In the genomic region with DNA sequence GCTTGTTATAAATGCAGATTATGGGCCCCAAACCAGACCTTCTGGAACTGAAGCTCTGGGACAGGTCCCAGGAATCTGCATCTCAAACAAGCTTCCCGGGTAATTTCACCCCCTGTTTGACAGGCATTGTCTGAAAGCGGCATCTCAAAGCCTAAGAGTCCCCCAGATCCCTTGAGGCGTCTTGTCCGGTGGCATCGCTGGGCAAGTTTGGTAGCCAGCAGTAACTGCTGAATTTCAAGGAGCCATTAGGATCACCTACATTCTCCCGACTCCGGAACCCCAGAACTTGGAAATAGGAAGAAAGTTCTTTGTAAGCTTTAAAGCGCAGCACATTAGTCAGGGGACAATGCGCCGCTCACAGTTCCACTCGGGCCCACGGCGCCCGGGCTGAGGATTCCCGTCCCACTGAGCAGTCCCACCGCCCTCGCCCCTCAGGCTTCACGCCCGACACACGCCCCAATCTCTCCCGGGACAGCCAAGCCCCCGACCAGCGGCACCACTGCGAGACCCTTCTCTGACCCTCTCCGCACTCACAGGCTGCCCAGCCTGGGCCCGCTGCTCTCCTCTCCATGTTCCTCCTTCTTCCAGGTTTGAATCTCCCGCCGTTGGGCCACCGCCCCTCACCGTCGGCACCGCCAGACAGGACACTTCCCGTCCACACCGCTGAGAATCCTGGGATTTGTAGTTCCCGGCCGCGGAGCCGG, we compare ENCODE assay signal across 8 cellular contexts. TPM values are rescaled to one million over a fixed set of nuclear protein-coding genes. Genes with fewer than 3 reads are reported as not detected.
DNase-seq lines count a peak whose midpoint lies in the region; ATAC-seq and TF ChIP-seq lines count a peak whose summit lies in the region.

A gene with protein sequence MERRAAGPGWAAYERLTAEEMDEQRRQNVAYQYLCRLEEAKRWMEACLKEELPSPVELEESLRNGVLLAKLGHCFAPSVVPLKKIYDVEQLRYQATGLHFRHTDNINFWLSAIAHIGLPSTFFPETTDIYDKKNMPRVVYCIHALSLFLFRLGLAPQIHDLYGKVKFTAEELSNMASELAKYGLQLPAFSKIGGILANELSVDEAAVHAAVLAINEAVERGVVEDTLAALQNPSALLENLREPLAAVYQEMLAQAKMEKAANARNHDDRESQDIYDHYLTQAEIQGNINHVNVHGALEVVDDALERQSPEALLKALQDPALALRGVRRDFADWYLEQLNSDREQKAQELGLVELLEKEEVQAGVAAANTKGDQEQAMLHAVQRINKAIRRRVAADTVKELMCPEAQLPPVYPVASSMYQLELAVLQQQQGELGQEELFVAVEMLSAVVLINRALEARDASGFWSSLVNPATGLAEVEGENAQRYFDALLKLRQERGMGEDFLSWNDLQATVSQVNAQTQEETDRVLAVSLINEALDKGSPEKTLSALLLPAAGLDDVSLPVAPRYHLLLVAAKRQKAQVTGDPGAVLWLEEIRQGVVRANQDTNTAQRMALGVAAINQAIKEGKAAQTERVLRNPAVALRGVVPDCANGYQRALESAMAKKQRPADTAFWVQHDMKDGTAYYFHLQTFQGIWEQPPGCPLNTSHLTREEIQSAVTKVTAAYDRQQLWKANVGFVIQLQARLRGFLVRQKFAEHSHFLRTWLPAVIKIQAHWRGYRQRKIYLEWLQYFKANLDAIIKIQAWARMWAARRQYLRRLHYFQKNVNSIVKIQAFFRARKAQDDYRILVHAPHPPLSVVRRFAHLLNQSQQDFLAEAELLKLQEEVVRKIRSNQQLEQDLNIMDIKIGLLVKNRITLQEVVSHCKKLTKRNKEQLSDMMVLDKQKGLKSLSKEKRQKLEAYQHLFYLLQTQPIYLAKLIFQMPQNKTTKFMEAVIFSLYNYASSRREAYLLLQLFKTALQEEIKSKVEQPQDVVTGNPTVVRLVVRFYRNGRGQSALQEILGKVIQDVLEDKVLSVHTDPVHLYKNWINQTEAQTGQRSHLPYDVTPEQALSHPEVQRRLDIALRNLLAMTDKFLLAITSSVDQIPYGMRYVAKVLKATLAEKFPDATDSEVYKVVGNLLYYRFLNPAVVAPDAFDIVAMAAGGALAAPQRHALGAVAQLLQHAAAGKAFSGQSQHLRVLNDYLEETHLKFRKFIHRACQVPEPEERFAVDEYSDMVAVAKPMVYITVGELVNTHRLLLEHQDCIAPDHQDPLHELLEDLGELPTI (N-terminal part only) (minus strand): TSS at position 607 of the 704 bp plus-strand sequence. CDS start 36 bp downstream, at position 571.

- peaks cover 20% of the 10 kb centered on the region; the same call in 1 of the 2 replicates for H3K79me2 ChIP-seq in MM.1S (ENCODE audit: low read length)
- peaks cover 26% of the 10 kb centered on the region for H3K79me2 ChIP-seq in neural progenitor cell (ENCODE audit: low read depth)

- peak within 1 kb of the TSS in 5 of 8 donors; percentile 26 to 59 (median 37) for H3K27ac Mint-ChIP-seq in CD8-positive, alpha-beta memory T cell
- peak within 1 kb of the TSS; percentile 58 for H3K27ac Mint-ChIP-seq in neural progenitor cell

- POLR2A ChIA-PET in CD8-positive, alpha-beta memory T cell (lab: Charles Lee): no interaction called here

- H3K4me2 ChIP-seq in MM.1S (ENCODE audit: low read depth, low read length): peak within 1 kb of the TSS; percentile 84
- peak within 1 kb of the TSS; percentile 84 for H3K4me2 ChIP-seq in neural progenitor cell

- no peaks in the 10 kb centered on the region for H3K36me3 Mint-ChIP-seq in CD8-positive, alpha-beta memory T cell
- H3K36me3 Mint-ChIP-seq in neural progenitor cell: peaks cover 8% of the 10 kb centered on the region

- H3F3A ChIP-seq in MM.1S (ENCODE audit: insufficient read depth, low read length) (no peaks in the 10 kb centered on the region), neural progenitor cell (ENCODE audit: low read depth) (no peaks in the 10 kb centered on the region)

- ATAC-seq in GM21723 (IDR thresholded peaks at IDR 0.05; ENCODE audit: unreplicated experiment): peak; percentile 87

- no peaks in the 10 kb centered on the region for H3K36me3 ChIP-seq in CD8-positive, alpha-beta memory T cell (ENCODE audit: insufficient read depth, low read length)
- H3K36me3 ChIP-seq in MM.1S (replicated peaks; ENCODE audit: insufficient read depth, low read length) (no peaks in the 10 kb centered on the region), SJCRH30 (no peaks in the 10 kb centered on the region), neural progenitor cell (no peaks in the 10 kb centered on the region), stomach smooth muscle (ENCODE audit: control insufficient read depth in 2 of 2, insufficient read depth in 2 of 2, low read length in 2 of 2) (no peaks in the 10 kb centered on the region)

- peak; percentile 47 to 81 (median 62) for DNase-seq in CD8-positive, alpha-beta memory T cell
- DNase-seq in MM.1S: peak; percentile 94
- peak; percentile 77 to 79 for DNase-seq in SJCRH30
- DNase-seq in activated gamma-delta T cell treated with Interleukin-2 at 50 U/mL for 16 hours: peak; percentile 63
- peak; percentile 39 for DNase-seq in foreskin melanocyte
- DNase-seq in neural progenitor cell (ENCODE audit: low spot score): peak; percentile 95

- no peaks in the 10 kb centered on the region for H3K9me3 ChIP-seq in CD8-positive, alpha-beta memory T cell (ENCODE audit: low read length)
- H3K9me3 ChIP-seq in MM.1S (replicated peaks; ENCODE audit: insufficient read depth, low read length) (no peaks in the 10 kb centered on the region), SJCRH30 (replicated peaks) (no peaks in the 10 kb centered on the region), neural progenitor cell (ENCODE audit: low read depth) (no peaks in the 10 kb centered on the region), stomach smooth muscle (ENCODE audit: control insufficient read depth in 2 of 2, low read length in 2 of 2) (no peaks in the 10 kb centered on the region)

- H3K4me1 Mint-ChIP-seq in CD8-positive, alpha-beta memory T cell: peaks cover 8 to 15% (median 13%) of the 10 kb centered on the region in 3 donors
- H3K4me1 Mint-ChIP-seq in neural progenitor cell: peaks cover 19% of the 10 kb centered on the region

- peak within 1 kb of the TSS in 6 of 7 donors; percentile 61 to 88 (median 74) for H3K4me3 Mint-ChIP-seq in CD8-positive, alpha-beta memory T cell
- H3K4me3 Mint-ChIP-seq in neural progenitor cell: peak within 1 kb of the TSS; percentile 96

- H4K20me1 ChIP-seq in MM.1S (ENCODE audit: insufficient read depth, low read length): no peaks in the 10 kb centered on the region
- H4K20me1 ChIP-seq in neural progenitor cell (ENCODE audit: low read depth): no peaks in the 10 kb centered on the region

- H3K9me2 ChIP-seq in MM.1S (replicated peaks; ENCODE audit: insufficient read depth, low read length): no peaks in the 10 kb centered on the region

- H2AFZ ChIP-seq in MM.1S (ENCODE audit: low read length) (peak within 1 kb of the TSS; percentile 84), neural progenitor cell (replicated peaks) (peak within 1 kb of the TSS; percentile 74)

- CTCF ChIA-PET in CD8-positive, alpha-beta memory T cell (lab: Charles Lee): interaction anchor here (1.1 to 1.7 kb wide), 4 partner anchors 10 to 187 kb away, joined by 3 to 5 read pairs (median 4); no protein-coding TSS in a partner anchor

- peaks cover 17 to 42% of the 10 kb centered on the region in 2 donors for H3K27me3 Mint-ChIP-seq in CD8-positive, alpha-beta memory T cell
- H3K27me3 Mint-ChIP-seq in neural progenitor cell (ENCODE audit: insufficient read depth, low read depth): peaks cover 3% of the 10 kb centered on the region

- no peaks in the 10 kb centered on the region for H3K9me3 Mint-ChIP-seq in CD8-positive, alpha-beta memory T cell
- no peaks in the 10 kb centered on the region for H3K9me3 Mint-ChIP-seq in neural progenitor cell

- H3K9ac ChIP-seq in MM.1S (ENCODE audit: low read length) (peak within 1 kb of the TSS; percentile 44; the same call in 1 of the 2 replicates), neural progenitor cell (peak within 1 kb of the TSS; percentile 52), stomach smooth muscle (ENCODE audit: low read length in 2 of 2) (peak within 1 kb of the TSS; percentile 29 to 55)

- peak within 1 kb of the TSS; percentile 55 for H3K27ac ChIP-seq in CD8-positive, alpha-beta memory T cell (ENCODE audit: low read depth, low read length)
- no peak within 1 kb of the TSS for H3K27ac ChIP-seq in MM.1S (ENCODE audit: low read length)
- H3K27ac ChIP-seq in SJCRH30: peak within 1 kb of the TSS; percentile 56
- H3K27ac ChIP-seq in neural progenitor cell: no peak within 1 kb of the TSS
- H3K27ac ChIP-seq in stomach smooth muscle (ENCODE audit: low read length): no peak within 1 kb of the TSS

- H3K27me3 ChIP-seq in CD8-positive, alpha-beta memory T cell (ENCODE audit: insufficient read depth, low read length, poor library complexity, severe bottlenecking): peaks cover 13% of the 10 kb centered on the region
- H3K27me3 ChIP-seq in MM.1S (replicated peaks; ENCODE audit: insufficient read depth, low read length) (no peaks in the 10 kb centered on the region), SJCRH30 (0 out of 2 replicates have a peak, but pooled peaks cover 2% of the 10 kb centered on the region), neural progenitor cell (no peaks in the 10 kb centered on the region), stomach smooth muscle (ENCODE audit: control insufficient read depth in 1 of 2, insufficient read depth in 2 of 2, low read length in 2 of 2) (peaks cover 0 to 5% of the 10 kb centered on the region in 2 donors)

- no peak for TF ChIP-seq CTCF in MM.1S (IDR thresholded peaks at IDR 0.05; ENCODE audit: low read length)
- TF ChIP-seq CTCF in neural progenitor cell (IDR thresholded peaks at IDR 0.05): no peak

- H3K4me1 ChIP-seq in CD8-positive, alpha-beta memory T cell (ENCODE audit: insufficient read depth, low read length): peaks cover 6% of the 10 kb centered on the region
- peaks cover 8% of the 10 kb centered on the region for H3K4me1 ChIP-seq in MM.1S (ENCODE audit: low read length)
- H3K4me1 ChIP-seq in SJCRH30: no peaks in the 10 kb centered on the region
- H3K4me1 ChIP-seq in neural progenitor cell: peaks cover 6% of the 10 kb centered on the region
- H3K4me1 ChIP-seq in stomach smooth muscle (ENCODE audit: control insufficient read depth, insufficient read depth, low read length): peaks cover 13% of the 10 kb centered on the region

- peak within 1 kb of the TSS; percentile 26 for H3K4me3 ChIP-seq in CD8-positive, alpha-beta memory T cell (ENCODE audit: low read length)
- peak within 1 kb of the TSS; percentile 83 for H3K4me3 ChIP-seq in MM.1S (ENCODE audit: low read length)
- H3K4me3 ChIP-seq in SJCRH30: peak within 1 kb of the TSS; percentile 76
- peak within 1 kb of the TSS; percentile 68 for H3K4me3 ChIP-seq in neural progenitor cell
- peak within 1 kb of the TSS; percentile 53 to 74 for H3K4me3 ChIP-seq in stomach smooth muscle (ENCODE audit: low read length in 2 of 2)

RNA-seq across cellular contexts. Expression of the gene that starts here (rescaled TPM):
- 1 to 10 TPM; 4.4 to 4.7 TPM for total RNA-seq in CD8-positive, alpha-beta memory T cell
- not detected for polyA plus RNA-seq in CD8-positive, alpha-beta memory T cell
- total RNA-seq in SJCRH30 (2014; rRNA removed; shearing (Covaris generic)): 16.8 and 21.3 TPM in 2 replicates
- total RNA-seq in neural progenitor cell (ENCODE audit: low replicate concordance): 31.5 and 59.2 TPM in 2 replicates

Comparison
In these comparisons a context has a peak if more than half of its experiments do, and no peak if none do; other contexts are left out.
1. DNase-seq: peak in every context shown above with its lines; median percentile 95 in neural progenitor cell; 94 in MM.1S; 78 in SJCRH30; 63 in activated gamma-delta T cell treated with Interleukin-2 at 50 U/mL for 16 hours; 62 in CD8-positive, alpha-beta memory T cell; 39 in foreskin melanocyte.
2. H3K27ac ChIP-seq: peak in CD8-positive, alpha-beta memory T cell (single experiment) and SJCRH30 (single experiment); none in MM.1S (single experiment), neural progenitor cell (single experiment) and stomach smooth muscle (single experiment).
3. H3K4me3 ChIP-seq: peak in every context shown above with its lines; median percentile 83 in MM.1S; 76 in SJCRH30; 68 in neural progenitor cell; 64 in stomach smooth muscle; 26 in CD8-positive, alpha-beta memory T cell.
4. Peak in every context shown above with its lines, with median percentiles within 50 percentile points of each other: H3K9ac ChIP-seq.